Comparison of ENCODE assay signal across 8 cellular contexts in the genomic region with DNA sequence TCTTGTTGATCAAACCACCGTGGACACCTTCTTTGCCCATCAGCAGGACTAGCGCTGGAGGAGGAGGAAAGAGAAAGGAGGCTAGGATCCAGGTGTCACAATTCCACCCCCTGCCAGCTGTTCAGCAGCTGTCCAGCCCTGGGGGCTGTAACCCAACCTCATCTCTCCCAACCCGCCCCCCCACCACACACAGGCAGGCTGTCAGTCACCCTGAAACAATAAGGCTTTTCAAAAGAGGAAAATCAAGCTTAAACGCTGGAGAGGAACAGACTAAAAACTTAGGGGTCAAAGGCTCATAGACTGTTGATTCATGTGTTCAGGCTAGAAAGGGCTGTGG. TPM values are rescaled to one million over a fixed set of nuclear protein-coding genes. Genes with fewer than 3 reads are reported as not detected.
DNase-seq lines count a peak whose midpoint lies in the region; ATAC-seq, FAIRE-seq and TF ChIP-seq lines count a peak whose summit lies in the region.

No MANE protein-coding gene starts in this region.

- H3K4me3 ChIP-seq in HCT116 (replicated peaks in 1 of 2; ENCODE audit: low read depth in 1 of 2, low read length in 2 of 2) (peak overlapping the region; percentile 96 to 97), GM12878 (peak overlapping the region; percentile 96), mesodermal cell (ENCODE audit: extremely low read depth, insufficient read depth, low read length, poor library complexity, severe bottlenecking) (peak overlapping the region; percentile 98)

- FAIRE-seq in GM12878 (lab: Jason Lieb, UNC) (no peak), RCC 7860 (lab: Jason Lieb, UNC) (no peak)

- WGBS in GM12878 (ENCODE audit: insufficient coverage, insufficient replicate concordance, low lambda C conversion rate, missing lambda C conversion rate): 0% methylated on average over 4 of the region's 4 CpGs
- WGBS in mesodermal cell (ENCODE audit: insufficient coverage in 2 of 2), 2 experiments: 38 to 62% methylated on average over 1 to 3 of the region's 4 CpGs

- H3K27ac ChIP-seq in HCT116 (ENCODE audit: low read depth, low read length): peak overlapping the region; percentile 99
- H3K27ac ChIP-seq in GM12878 (ENCODE audit: control insufficient read depth, insufficient read depth): peak overlapping the region; percentile 100
- peak overlapping the region; percentile 11 for H3K27ac ChIP-seq in mesodermal cell (ENCODE audit: low read depth, low read length, severe bottlenecking)

- H3K9ac ChIP-seq in HCT116 (ENCODE audit: low read length) (peak overlapping the region; percentile 97), GM12878 (ENCODE audit: control insufficient read depth, insufficient read depth, low read length) (peak overlapping the region; percentile 100)

- no peaks in the 10 kb centered on the region for H3K9me3 ChIP-seq in HCT116 (ENCODE audit: control insufficient read depth in 1 of 2, insufficient read depth in 1 of 2, low read depth in 1 of 2, low read length in 2 of 2)
- no peaks in the 10 kb centered on the region for H3K9me3 ChIP-seq in GM12878 (replicated peaks; ENCODE audit: control insufficient read depth, insufficient read depth, low read length)
- no peaks in the 10 kb centered on the region for H3K9me3 ChIP-seq in mesodermal cell (ENCODE audit: control insufficient read depth, low read length)

- ATAC-seq in HCT116: no peak
- ATAC-seq in GM12878: no peak
- ATAC-seq in HG02981 (IDR thresholded peaks at IDR 0.05; ENCODE audit: unreplicated experiment): no peak

- H3K4me1 ChIP-seq in HCT116 (ENCODE audit: control insufficient read depth in 1 of 2, insufficient read depth in 2 of 2, low read length in 2 of 2) (peaks cover 32 to 68% of the 10 kb centered on the region in 2 experiments), GM12878 (ENCODE audit: control insufficient read depth, insufficient read depth, low read length) (peaks cover 42% of the 10 kb centered on the region), mesodermal cell (ENCODE audit: control insufficient read depth, insufficient read depth, low read length, poor library complexity, severe bottlenecking) (peaks cover 49% of the 10 kb centered on the region)

- H3K79me2 ChIP-seq in HCT116 (ENCODE audit: insufficient read depth, low read length) (peaks cover 82% of the 10 kb centered on the region), GM12878 (ENCODE audit: control insufficient read depth, insufficient read depth, low read length) (peaks cover 82% of the 10 kb centered on the region)

- intact Hi-C loops in HCT116 (cut with micrococcal nuclease) (loop anchor here (1.0 to 5.0 kb wide), 2 partner anchors 41 to 116 kb away; partner anchors contain the start of gene CAMTA2), GM12878 (cut with micrococcal nuclease; ENCODE audit: unreplicated experiment) (no loop called here)

- SMC1A ChIA-PET in GM12878 (lab: Charles Lee; ENCODE audit: uncharacterized antibody, unreplicated experiment): interaction anchor here (0.6 to 7.1 kb wide), 5 partner anchors 11 to 41 kb away, joined by 3 to 50 read pairs (median 4); partner anchors contain the start of gene SPAG7

- H3K27me3 ChIP-seq in HCT116 (ENCODE audit: insufficient read depth, low read length): no peaks in the 10 kb centered on the region
- H3K27me3 ChIP-seq in GM12878 (replicated peaks in 1 of 2; ENCODE audit: control insufficient read depth in 2 of 2, insufficient read depth in 2 of 2, low read length in 1 of 2): no peaks in the 10 kb centered on the region

- H3K36me3 ChIP-seq in HCT116 (ENCODE audit: control insufficient read depth in 1 of 2, insufficient read depth in 2 of 2, low read length in 2 of 2): peaks cover 9 to 25% of the 10 kb centered on the region in 2 experiments; a peak in 2 of 4 replicates
- peaks cover 20 to 22% of the 10 kb centered on the region in 2 experiments for H3K36me3 ChIP-seq in GM12878 (ENCODE audit: control insufficient read depth in 2 of 2, insufficient read depth in 2 of 2, low read length in 1 of 2)
- H3K36me3 ChIP-seq in mesodermal cell (ENCODE audit: control insufficient read depth, insufficient read depth, low read length): peaks cover 63% of the 10 kb centered on the region

- RAD21 ChIA-PET in HCT116 (lab: Charles Lee; ENCODE audit: low non-redundant PET in 1 of 2, low total read pairs in 2 of 2, uncharacterized antibody in 2 of 2, unreplicated experiment in 2 of 2): no interaction called here
- RAD21 ChIA-PET in GM12878 (lab: Charles Lee; ENCODE audit: unreplicated experiment): interaction anchor here (9.8 kb wide), 1 partner anchor 20 kb away, joined by 73 read pairs; the partner anchor contains the start of gene SPAG7

- no peak for TF ChIP-seq CTCF in HCT116 (IDR thresholded peaks at IDR 0.05 in 2 of 3, conservative IDR thresholded peaks at IDR 0.05 in 1 of 3; ENCODE audit: borderline replicate concordance in 1 of 3, insufficient read depth in 1 of 3, low read depth in 2 of 3, low read length in 2 of 3)
- no peak for TF ChIP-seq CTCF in GM12878 (IDR thresholded peaks at IDR 0.05 in 2 of 3, conservative IDR thresholded peaks at IDR 0.05 in 1 of 3; ENCODE audit: control insufficient read depth in 2 of 3, extremely low read depth in 1 of 3, insufficient read depth in 1 of 3, low read depth in 3 of 3, low read length in 3 of 3)

- in situ Hi-C loops in GM12878 (cut with MboI): no loop called here

- H3K4me2 ChIP-seq in HCT116 (ENCODE audit: low read length): peak overlapping the region; percentile 100
- peak overlapping the region; percentile 55 for H3K4me2 ChIP-seq in GM12878 (ENCODE audit: control insufficient read depth, insufficient read depth)

- no TSS peak for BruUV-seq in HCT116 (replicated peaks; lab: Mats Ljungman, UMichigan)
- BruUV-seq in GM12878 (replicated peaks; lab: Mats Ljungman, UMichigan): no TSS peak

- H4K20me1 ChIP-seq in HCT116 (ENCODE audit: insufficient read depth) (peaks cover 12% of the 10 kb centered on the region; the same call in 1 of the 2 replicates), GM12878 (ENCODE audit: control insufficient read depth, insufficient read depth) (peaks cover 5% of the 10 kb centered on the region)

- H2AFZ ChIP-seq in HCT116 (ENCODE audit: low read depth, low read length, poor library complexity, severe bottlenecking): no peak overlapping the region
- no peak overlapping the region for H2AFZ ChIP-seq in GM12878 (ENCODE audit: control insufficient read depth, low read depth, low read length)

- no peaks in the 10 kb centered on the region for H3K9me2 ChIP-seq in HCT116 (ENCODE audit: insufficient read depth)

- TF ChIP-seq POLR2A in HCT116 (IDR thresholded peaks at IDR 0.05; ENCODE audit: borderline replicate concordance, extremely low read depth, insufficient read depth, insufficient read length): no peak
- TF ChIP-seq POLR2A in GM12878 (IDR thresholded peaks at IDR 0.05; ENCODE audit: low read depth, low read length): no peak

- CTCF ChIA-PET in HCT116 (lab: Charles Lee): interaction anchor here (1.0 kb wide), 2 partner anchors 43 to 379 kb away, joined by 3 read pairs; partner anchors contain the start of gene CHRNE
- CTCF ChIA-PET in GM12878 (lab: Yijun Ruan, JAX): interaction anchor here (1.2 to 3.3 kb wide), 3 partner anchors 21 to 116 kb away, joined by 3 to 13 read pairs (median 12); partner anchors contain the start of gene SPAG7

- POLR2A ChIA-PET in HCT116 (lab: Charles Lee) (interaction anchor here (1.3 to 4.7 kb wide), 3 partner anchors 19 to 37 kb away, joined by 3 to 45 read pairs (median 4); partner anchors contain the start of gene SPAG7), GM12878 (lab: Charles Lee) (interaction anchor here (0.6 to 17.5 kb wide), 4 partner anchors 20 to 71 kb away, joined by 3 to 272 read pairs (median 5); partner anchors contain the start of genes INCA1, KIF1C and SPAG7)

- TF ChIP-seq EP300 in GM12878 (IDR thresholded peaks at IDR 0.05; ENCODE audit: borderline replicate concordance in 1 of 2, control insufficient read depth in 1 of 2, low read depth in 2 of 2, low read length in 2 of 2): no peak

- TF ChIP-seq RAD21 in HCT116 (IDR thresholded peaks at IDR 0.05; ENCODE audit: low read depth) (no peak), GM12878 (IDR thresholded peaks at IDR 0.05; ENCODE audit: insufficient read depth, low read depth, low read length) (no peak)

- DNase-seq in 8988T: peak; percentile 25
- DNase-seq in HCT116 (ENCODE audit: low read depth, low spot score): no peak
- no peak for DNase-seq in GM12878 (ENCODE audit: low read depth, low spot score)
- DNase-seq in HCEC 1CT: no peak
- DNase-seq in NCI-H2029 treated with DMSO at 0.1 percent for 48 hours (lab: John Stamatoyannopoulos, UW): no peak
- no peak for DNase-seq in RCC 7860 (ENCODE audit: low spot score)

RNA-seq across cellular contexts. Expression of gene PFN1, which starts 2.4 kb away (rescaled TPM):
- 1,213 TPM for total RNA-seq in HCT116 (2021; ENCODE audit: unreplicated experiment)
- 1,800 and 2,181 TPM in 2 replicates for polyA plus RNA-seq in HCT116 (2012)
- total RNA-seq in GM12878 (2013; cell fraction: nucleolus; rRNA removed): 131 and 144 TPM in 2 replicates
- total RNA-seq in GM12878 (2014; rRNA removed): 1,668 and 2,039 TPM in 2 replicates
- 812 and 920 TPM in 2 replicates for total RNA-seq in GM12878 (2014; rRNA removed; fragmentation: Illumina TruSeq; extraction: Trizol)
- total RNA-seq in GM12878 (2021): 1,903 and 1,912 TPM in 2 replicates
- 909 TPM for polyA plus RNA-seq in GM12878 (2011; ENCODE audit: low read depth)
- polyA plus RNA-seq in GM12878 (2011; rRNA removed): 705 and 1,560 TPM in 2 replicates
- polyA plus RNA-seq in GM12878 (2011; cell fraction: cytosol; rRNA removed): 2,124 and 2,184 TPM in 2 replicates
- 1,008 and 1,226 TPM in 2 replicates for polyA plus RNA-seq in GM12878 (2011; cell fraction: nucleus; rRNA removed)
- polyA plus RNA-seq in GM12878 (2012): 1,629 and 1,984 TPM in 2 replicates
- polyA plus RNA-seq in GM12878 (2014; fragmentation: Illumina TruSeq; extraction: Trizol): 1,675 and 1,933 TPM in 2 replicates
- 100 to 1,000 TPM; 154 to 558 TPM for polyA plus RNA-seq in GM12878 (2014; fragmentation: Nextera tagmentation; extraction: Ambion mirVana)
- polyA plus RNA-seq in GM12878 (2014; rRNA removed): 3,016 and 4,055 TPM in 2 replicates
- polyA plus RNA-seq in GM12878 (2016; fragmentation: Nextera tagmentation; extraction: Ambion mirVana): 1,000 to 10,000 TPM; 3,739 to 3,892 TPM
- 545 and 728 TPM in 2 replicates for polyA minus RNA-seq in GM12878 (2011; rRNA and poly(A)+ RNA removed)
- polyA minus RNA-seq in GM12878 (2011; cell fraction: cytosol; rRNA and poly(A)+ RNA removed): 829 and 978 TPM in 2 replicates
- polyA minus RNA-seq in GM12878 (2011; cell fraction: nucleus; rRNA and poly(A)+ RNA removed): 245 and 466 TPM in 2 replicates
- 1,660 TPM for polyA plus RNA-seq in mesodermal cell (2013, experiment 1 of 2)
- 1,258 TPM for polyA plus RNA-seq in mesodermal cell (2013, experiment 2 of 2)

RNA-seq across cellular contexts. Expression of gene ENO3, which starts 5.0 kb away (rescaled TPM):
- 24.6 TPM for total RNA-seq in HCT116 (2021; ENCODE audit: unreplicated experiment)
- polyA plus RNA-seq in HCT116 (2012): 23.5 and 26.1 TPM in 2 replicates
- 24.4 and 27.3 TPM in 2 replicates for total RNA-seq in GM12878 (2013; cell fraction: nucleolus; rRNA removed)
- 10.4 and 11.1 TPM in 2 replicates for total RNA-seq in GM12878 (2014; rRNA removed)
- total RNA-seq in GM12878 (2014; rRNA removed; fragmentation: Illumina TruSeq; extraction: Trizol): 9.7 and 10.4 TPM in 2 replicates
- total RNA-seq in GM12878 (2021): 24.4 and 28.4 TPM in 2 replicates
- 43.3 TPM for polyA plus RNA-seq in GM12878 (2011; ENCODE audit: low read depth)
- polyA plus RNA-seq in GM12878 (2011; rRNA removed): 19.8 and 25.6 TPM in 2 replicates
- polyA plus RNA-seq in GM12878 (2011; cell fraction: cytosol; rRNA removed): 24.3 and 32.1 TPM in 2 replicates
- polyA plus RNA-seq in GM12878 (2011; cell fraction: nucleus; rRNA removed): 316 and 330 TPM in 2 replicates
- 39.6 and 43.1 TPM in 2 replicates for polyA plus RNA-seq in GM12878 (2012)
- polyA plus RNA-seq in GM12878 (2014; fragmentation: Illumina TruSeq; extraction: Trizol): 9.0 and 15.2 TPM in 2 replicates
- polyA plus RNA-seq in GM12878 (2014; fragmentation: Nextera tagmentation; extraction: Ambion mirVana): 10 to 100 TPM in 1 of 2 experiments, 1 to 10 TPM in 1; 6.8 to 14.5 TPM
- polyA plus RNA-seq in GM12878 (2014; rRNA removed): 26.3 and 31.5 TPM in 2 replicates
- 10 to 100 TPM; 18.8 to 19.7 TPM for polyA plus RNA-seq in GM12878 (2016; fragmentation: Nextera tagmentation; extraction: Ambion mirVana)
- polyA minus RNA-seq in GM12878 (2011; rRNA and poly(A)+ RNA removed): 8.6 and 14.5 TPM in 2 replicates
- polyA minus RNA-seq in GM12878 (2011; cell fraction: cytosol; rRNA and poly(A)+ RNA removed): 7.9 and 9.0 TPM in 2 replicates
- 23.0 and 30.4 TPM in 2 replicates for polyA minus RNA-seq in GM12878 (2011; cell fraction: nucleus; rRNA and poly(A)+ RNA removed)
- polyA plus RNA-seq in mesodermal cell (2013, experiment 1 of 2): 28.8 TPM
- 26.2 TPM for polyA plus RNA-seq in mesodermal cell (2013, experiment 2 of 2)

RNA-seq across cellular contexts. Expression of gene RNF167, which starts 5.8 kb away (rescaled TPM):
- total RNA-seq in HCT116 (2021; ENCODE audit: unreplicated experiment): 105 TPM
- 98.7 and 129 TPM in 2 replicates for polyA plus RNA-seq in HCT116 (2012)
- 36.5 and 46.0 TPM in 2 replicates for total RNA-seq in GM12878 (2013; cell fraction: nucleolus; rRNA removed)
- 47.6 and 52.9 TPM in 2 replicates for total RNA-seq in GM12878 (2014; rRNA removed)
- total RNA-seq in GM12878 (2014; rRNA removed; fragmentation: Illumina TruSeq; extraction: Trizol): 57.4 and 63.9 TPM in 2 replicates
- 86.5 and 91.3 TPM in 2 replicates for total RNA-seq in GM12878 (2021)
- polyA plus RNA-seq in GM12878 (2011; ENCODE audit: low read depth): 69.5 TPM
- 58.4 and 90.7 TPM in 2 replicates for polyA plus RNA-seq in GM12878 (2011; rRNA removed)
- 174 and 192 TPM in 2 replicates for polyA plus RNA-seq in GM12878 (2011; cell fraction: cytosol; rRNA removed)
- polyA plus RNA-seq in GM12878 (2011; cell fraction: nucleus; rRNA removed): 178 and 241 TPM in 2 replicates
- polyA plus RNA-seq in GM12878 (2012): 87.5 and 90.3 TPM in 2 replicates
- polyA plus RNA-seq in GM12878 (2014; fragmentation: Illumina TruSeq; extraction: Trizol): 132 and 147 TPM in 2 replicates
- polyA plus RNA-seq in GM12878 (2014; fragmentation: Nextera tagmentation; extraction: Ambion mirVana): 10 to 100 TPM; 33.6 to 35.3 TPM
- 87.1 and 87.9 TPM in 2 replicates for polyA plus RNA-seq in GM12878 (2014; rRNA removed)
- 10 to 100 TPM; 49.7 to 57.7 TPM for polyA plus RNA-seq in GM12878 (2016; fragmentation: Nextera tagmentation; extraction: Ambion mirVana)
- polyA minus RNA-seq in GM12878 (2011; rRNA and poly(A)+ RNA removed): 68.8 and 133 TPM in 2 replicates
- polyA minus RNA-seq in GM12878 (2011; cell fraction: cytosol; rRNA and poly(A)+ RNA removed): 54.1 and 60.8 TPM in 2 replicates
- 41.7 and 74.5 TPM in 2 replicates for polyA minus RNA-seq in GM12878 (2011; cell fraction: nucleus; rRNA and poly(A)+ RNA removed)
- 89.9 TPM for polyA plus RNA-seq in mesodermal cell (2013, experiment 1 of 2)
- polyA plus RNA-seq in mesodermal cell (2013, experiment 2 of 2): 77.0 TPM

RNA-seq across cellular contexts. Expression of gene SLC25A11, which starts 6.1 kb away (rescaled TPM):
- total RNA-seq in HCT116 (2021; ENCODE audit: unreplicated experiment) (75.1 TPM), GM12878 (2014; rRNA removed) (82.7 and 91.4 TPM in 2 replicates), GM12878 (2014; rRNA removed; fragmentation: Illumina TruSeq; extraction: Trizol) (32.1 and 35.2 TPM in 2 replicates), GM12878 (2021) (73.7 and 82.2 TPM in 2 replicates)
- 78.4 and 79.1 TPM in 2 replicates for polyA plus RNA-seq in HCT116 (2012)
- total RNA-seq in GM12878 (2013; cell fraction: nucleolus; rRNA removed): 39.8 and 41.2 TPM in 2 replicates
- polyA plus RNA-seq in GM12878 (2011; ENCODE audit: low read depth): 14.1 TPM
- polyA plus RNA-seq in GM12878 (2011; rRNA removed) (11.8 and 28.2 TPM in 2 replicates), GM12878 (2014; fragmentation: Illumina TruSeq; extraction: Trizol) (19.1 and 59.2 TPM in 2 replicates), GM12878 (2014; fragmentation: Nextera tagmentation; extraction: Ambion mirVana) (10 to 100 TPM in 1 of 2 experiments, 1 to 10 TPM in 1; 5.8 to 10.9 TPM), GM12878 (2014; rRNA removed) (70.9 and 72.5 TPM in 2 replicates), GM12878 (2016; fragmentation: Nextera tagmentation; extraction: Ambion mirVana) (100 to 1,000 TPM; 141 to 142 TPM)
- polyA plus RNA-seq in GM12878 (2011; cell fraction: cytosol; rRNA removed): 50.2 TPM in 2 replicates
- polyA plus RNA-seq in GM12878 (2011; cell fraction: nucleus; rRNA removed): 59.6 and 63.5 TPM in 2 replicates
- 33.1 and 38.0 TPM in 2 replicates for polyA plus RNA-seq in GM12878 (2012)
- 23.3 and 40.2 TPM in 2 replicates for polyA minus RNA-seq in GM12878 (2011; rRNA and poly(A)+ RNA removed)
- polyA minus RNA-seq in GM12878 (2011; cell fraction: cytosol; rRNA and poly(A)+ RNA removed): 12.2 and 13.4 TPM in 2 replicates
- polyA minus RNA-seq in GM12878 (2011; cell fraction: nucleus; rRNA and poly(A)+ RNA removed): 32.0 and 59.6 TPM in 2 replicates
- 52.8 TPM for polyA plus RNA-seq in mesodermal cell (2013, experiment 1 of 2)
- polyA plus RNA-seq in mesodermal cell (2013, experiment 2 of 2): 49.4 TPM

RNA-seq across cellular contexts. Expression of gene GP1BA, which starts 13.8 kb away (rescaled TPM):
- total RNA-seq in HCT116 (2021; ENCODE audit: unreplicated experiment) (not detected), GM12878 (2014; rRNA removed) (0.06 and 0.49 TPM in 2 replicates), GM12878 (2014; rRNA removed; fragmentation: Illumina TruSeq; extraction: Trizol) (0.04 and 0.14 TPM in 2 replicates), GM12878 (2021) (0.67 and 0.74 TPM in 2 replicates)
- 2.5 TPM in 2 replicates for polyA plus RNA-seq in HCT116 (2012)
- total RNA-seq in GM12878 (2013; cell fraction: nucleolus; rRNA removed): not detected in 2 replicates
- 1.9 TPM for polyA plus RNA-seq in GM12878 (2011; ENCODE audit: low read depth)
- polyA plus RNA-seq in GM12878 (2011; rRNA removed) (not detected in 2 replicates), GM12878 (2014; fragmentation: Illumina TruSeq; extraction: Trizol) (0.25 and 0.59 TPM in 2 replicates), GM12878 (2014; fragmentation: Nextera tagmentation; extraction: Ambion mirVana) (under 1 TPM; 0.05 to 0.11 TPM), GM12878 (2014; rRNA removed) (0.28 and 0.43 TPM in 2 replicates), GM12878 (2016; fragmentation: Nextera tagmentation; extraction: Ambion mirVana) (under 1 TPM; 0.35 to 0.64 TPM)
- polyA plus RNA-seq in GM12878 (2011; cell fraction: cytosol; rRNA removed): 0.03 and 0.12 TPM in 2 replicates
- 0.04 and 0.07 TPM in 2 replicates for polyA plus RNA-seq in GM12878 (2011; cell fraction: nucleus; rRNA removed)
- polyA plus RNA-seq in GM12878 (2012): 1.1 and 2.5 TPM in 2 replicates
- polyA minus RNA-seq in GM12878 (2011; rRNA and poly(A)+ RNA removed): 0.15 and 0.26 TPM in 2 replicates
- not detected in 2 replicates for polyA minus RNA-seq in GM12878 (2011; cell fraction: cytosol; rRNA and poly(A)+ RNA removed)
- not detected in 2 replicates for polyA minus RNA-seq in GM12878 (2011; cell fraction: nucleus; rRNA and poly(A)+ RNA removed)
- polyA plus RNA-seq in mesodermal cell (2013, experiment 1 of 2): 0.26 TPM
- 0.15 TPM for polyA plus RNA-seq in mesodermal cell (2013, experiment 2 of 2)

Comparison
In these comparisons a context has a peak if more than half of its experiments do, and no peak if none do; other contexts are left out.
1. H3K27ac ChIP-seq: peak in every context shown above with its lines; median percentile 100 in GM12878; 99 in HCT116; 11 in mesodermal cell.